Comparison of ENCODE assay signal across 9 cellular contexts in the genomic region with DNA sequence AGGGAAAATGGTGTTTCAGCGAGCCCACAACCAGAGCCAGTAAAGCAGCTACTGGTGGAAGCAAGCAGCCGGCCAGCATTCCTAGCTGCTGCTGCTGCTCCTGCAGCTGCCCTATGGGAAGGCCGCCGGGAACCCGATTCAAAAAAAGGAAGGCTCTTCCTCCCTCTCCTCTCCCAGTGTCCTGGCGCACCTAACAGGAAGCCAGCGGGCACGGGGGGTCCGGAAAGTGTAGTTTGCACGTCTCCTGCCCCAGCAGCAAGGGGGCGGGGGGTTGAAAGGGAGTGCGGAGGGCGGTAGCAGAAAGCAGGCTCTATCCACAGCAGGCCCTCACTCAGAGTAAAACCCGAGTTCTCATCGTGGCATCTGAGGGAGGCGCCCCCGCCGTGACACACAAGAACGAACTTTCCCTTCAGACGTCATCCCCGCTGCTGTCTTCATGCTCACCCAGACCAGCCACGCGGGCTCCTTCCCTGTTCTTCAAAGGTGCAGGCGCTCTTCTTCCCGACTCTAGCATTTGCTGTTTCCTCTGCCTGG. TPM values are rescaled to one million over a fixed set of nuclear protein-coding genes. Genes with fewer than 3 reads are reported as not detected.
DNase-seq lines count a peak whose midpoint lies in the region; TF ChIP-seq lines count a peak whose summit lies in the region.
"Had no signal": no experiment of that assay in that cellular context is flagged by ENCODE, and none has a peak within 500 bp of the region (broad histone marks: within the 10 kb centered on the region; RNA-seq: fewer than 3 reads in every experiment).

No MANE protein-coding gene starts in this region.

- peak overlapping the region; percentile 26 for H3K4me3 Mint-ChIP-seq in activated T-helper 2 cell treated with anti-CD3 and anti-CD28 coated beads, Interferon-gamma antibody, Interleukin-2, Interleukin-4, amounts not matched to agents 10 μg/mL and 5 μg/mL and 100 μg/mL, durations not matched to agents 14 hours and 24 hours and 36 hours (ENCODE audit: low read depth)

- H3K4me2 ChIP-seq in hepatocyte (peak overlapping the region; percentile 73), SK-N-SH (no peak overlapping the region)

- TF ChIP-seq CTCF in hepatocyte (IDR thresholded peaks at IDR 0.05; ENCODE audit: poor library complexity) (no peak), SK-N-SH (IDR thresholded peaks at IDR 0.05) (no peak)

- peak overlapping the region; percentile 79 for H2AFZ ChIP-seq in hepatocyte
- H2AFZ ChIP-seq in SK-N-SH (ENCODE audit: low read depth) = no peak overlapping the region

- H3K27me3 ChIP-seq in hepatocyte (no peaks in the 10 kb centered on the region), rectal smooth muscle tissue (ENCODE audit: control insufficient read depth, insufficient read depth, low read length) (no peaks in the 10 kb centered on the region), SK-N-SH (ENCODE audit: insufficient read depth) (no peaks in the 10 kb centered on the region)

- peaks cover 35% of the 10 kb centered on the region for H3K4me1 ChIP-seq in hepatocyte (ENCODE audit: insufficient read depth)
- H3K4me1 ChIP-seq in rectal smooth muscle tissue (ENCODE audit: control insufficient read depth, insufficient read depth, low read length) = no peaks in the 10 kb centered on the region
- H3K4me1 ChIP-seq in SK-N-SH (ENCODE audit: control insufficient read depth in 1 of 2, insufficient read depth in 2 of 2, low read depth in 1 of 2, low read length in 1 of 2) = peaks cover 0 to 16% of the 10 kb centered on the region in 2 experiments; a peak in 3 of 4 replicates

- H3K9ac ChIP-seq in rectal smooth muscle tissue (ENCODE audit: low read length) (no peak overlapping the region), SK-N-SH (no peak overlapping the region)

- H3K27me3 Mint-ChIP-seq in activated T-helper 2 cell treated with anti-CD3 and anti-CD28 coated beads, Interferon-gamma antibody, Interleukin-2, Interleukin-4, amounts not matched to agents 10 μg/mL and 5 μg/mL and 100 μg/mL, durations not matched to agents 14 hours and 24 hours and 36 hours (ENCODE audit: low read depth) = peaks cover 16% of the 10 kb centered on the region

- intact Hi-C loops in activated T-helper 2 cell treated with anti-CD3 and anti-CD28 coated beads, Interferon-gamma antibody, Interleukin-2, Interleukin-4, amounts not matched to agents 10 μg/mL and 5 μg/mL and 100 μg/mL, durations not matched to agents 14 hours and 24 hours and 36 hours (cut with micrococcal nuclease) = no loop called here

- no peak overlapping the region for H3K27ac Mint-ChIP-seq in activated T-helper 2 cell treated with anti-CD3 and anti-CD28 coated beads, Interferon-gamma antibody, Interleukin-2, Interleukin-4, amounts not matched to agents 10 μg/mL and 5 μg/mL and 100 μg/mL, durations not matched to agents 14 hours and 24 hours and 36 hours

- CTCF ChIA-PET in SK-N-SH (lab: Yijun Ruan, JAX) = interaction anchor here (0.9 to 1.2 kb wide), 2 partner anchors 175 to 193 kb away, joined by 3 to 4 read pairs; no protein-coding TSS in a partner anchor

- peak; percentile 57 for DNase-seq in activated CD4-positive, alpha-beta T cell treated with anti-CD3 and anti-CD28 coated beads for 48 hours
- no peak for DNase-seq in activated CD4-positive, alpha-beta T cell treated with anti-CD3 and anti-CD28 coated beads for 1 hour
- DNase-seq in activated T-helper 2 cell treated with anti-CD3 and anti-CD28 coated beads, Interferon-gamma antibody, Interleukin-2, Interleukin-4, amounts not matched to agents 10 μg/mL and 5 μg/mL and 100 μg/mL, durations not matched to agents 14 hours and 24 hours and 36 hours (ENCODE audit: low spot score) = no peak
- DNase-seq in hepatocyte (ENCODE audit: low spot score) (peak; percentile 73), COR-L47 (lab: John Stamatoyannopoulos, UW) (no peak), SK-N-SH (no peak), NCI-H446 (lab: John Stamatoyannopoulos, UW) (no peak)

- peaks cover 4% of the 10 kb centered on the region for H3F3A ChIP-seq in SK-N-SH (replicated peaks; ENCODE audit: insufficient read depth)

- no peaks in the 10 kb centered on the region for H3K36me3 ChIP-seq in hepatocyte (replicated peaks; ENCODE audit: insufficient read depth, low read depth)
- no peaks in the 10 kb centered on the region for H3K36me3 ChIP-seq in rectal smooth muscle tissue (ENCODE audit: control insufficient read depth, insufficient read depth, low read length)
- no peaks in the 10 kb centered on the region for H3K36me3 ChIP-seq in SK-N-SH (replicated peaks in 1 of 2; ENCODE audit: control insufficient read depth in 1 of 2, insufficient read depth in 2 of 2, low read length in 1 of 2)

- H3K9me2 ChIP-seq in hepatocyte (replicated peaks; ENCODE audit: insufficient read depth) = no peaks in the 10 kb centered on the region
- no peaks in the 10 kb centered on the region for H3K9me2 ChIP-seq in SK-N-SH

- H3K27ac ChIP-seq in hepatocyte (peak overlapping the region; percentile 88), rectal smooth muscle tissue (ENCODE audit: low read depth, low read length) (peak overlapping the region; percentile 57), SK-N-SH (ENCODE audit: low read depth in 2 of 2, low read length in 1 of 2) (no peak overlapping the region)
- H3K27ac ChIP-seq: SK-N-MC had no signal

- no peak overlapping the region for H3K4me3 ChIP-seq in hepatocyte
- H3K4me3 ChIP-seq in rectal smooth muscle tissue (ENCODE audit: low read length) = peak overlapping the region; percentile 61
- no peak overlapping the region for H3K4me3 ChIP-seq in SK-N-SH (ENCODE audit: low read depth in 2 of 2, low read length in 1 of 2)
- H3K4me3 ChIP-seq: SK-N-MC had no signal

- WGBS in hepatocyte (ENCODE audit: low lambda C conversion rate, missing lambda C conversion rate) = 10% methylated on average over 25 of the region's 25 CpGs
- 90% methylated on average over 20 of the region's 25 CpGs for WGBS in SK-N-SH (ENCODE audit: low lambda C conversion rate)

- TF ChIP-seq EP300 in SK-N-SH (IDR thresholded peaks at IDR 0.05; ENCODE audit: borderline replicate concordance in 1 of 2, low read depth in 1 of 2, low read length in 1 of 2) = no peak

- no peaks in the 10 kb centered on the region for H3K79me2 ChIP-seq in hepatocyte
- no peaks in the 10 kb centered on the region for H3K79me2 ChIP-seq in SK-N-SH (ENCODE audit: insufficient read depth)

- H3K9me3 ChIP-seq in hepatocyte (ENCODE audit: low read depth) (no peaks in the 10 kb centered on the region), SK-N-SH (no peaks in the 10 kb centered on the region)

- POLR2A ChIA-PET in SK-N-SH (lab: Yijun Ruan, JAX) = no interaction called here

- H3K36me3 Mint-ChIP-seq in activated T-helper 2 cell treated with anti-CD3 and anti-CD28 coated beads, Interferon-gamma antibody, Interleukin-2, Interleukin-4, amounts not matched to agents 10 μg/mL and 5 μg/mL and 100 μg/mL, durations not matched to agents 14 hours and 24 hours and 36 hours (ENCODE audit: low read depth) = no peaks in the 10 kb centered on the region

- TF ChIP-seq RAD21 in SK-N-SH (IDR thresholded peaks at IDR 0.05; ENCODE audit: low read length) = no peak

- H3K4me1 Mint-ChIP-seq in activated T-helper 2 cell treated with anti-CD3 and anti-CD28 coated beads, Interferon-gamma antibody, Interleukin-2, Interleukin-4, amounts not matched to agents 10 μg/mL and 5 μg/mL and 100 μg/mL, durations not matched to agents 14 hours and 24 hours and 36 hours (ENCODE audit: low read depth) = peaks cover 9% of the 10 kb centered on the region

- H3K9me3 Mint-ChIP-seq in activated T-helper 2 cell treated with anti-CD3 and anti-CD28 coated beads, Interferon-gamma antibody, Interleukin-2, Interleukin-4, amounts not matched to agents 10 μg/mL and 5 μg/mL and 100 μg/mL, durations not matched to agents 14 hours and 24 hours and 36 hours = no peaks in the 10 kb centered on the region

- H4K20me1 ChIP-seq in hepatocyte (ENCODE audit: insufficient read depth, poor library complexity, severe bottlenecking) (no peaks in the 10 kb centered on the region), SK-N-SH (ENCODE audit: insufficient read depth) (no peaks in the 10 kb centered on the region)

TF ChIP-seq in SK-N-SH, 30 proteins besides CTCF, POLR2A, EP300 and RAD21 (continues in another document):
- no peak for TF ChIP-seq NFIC (IDR thresholded peaks at IDR 0.05; ENCODE audit: borderline replicate concordance)
- TF ChIP-seq, protein P1, sequence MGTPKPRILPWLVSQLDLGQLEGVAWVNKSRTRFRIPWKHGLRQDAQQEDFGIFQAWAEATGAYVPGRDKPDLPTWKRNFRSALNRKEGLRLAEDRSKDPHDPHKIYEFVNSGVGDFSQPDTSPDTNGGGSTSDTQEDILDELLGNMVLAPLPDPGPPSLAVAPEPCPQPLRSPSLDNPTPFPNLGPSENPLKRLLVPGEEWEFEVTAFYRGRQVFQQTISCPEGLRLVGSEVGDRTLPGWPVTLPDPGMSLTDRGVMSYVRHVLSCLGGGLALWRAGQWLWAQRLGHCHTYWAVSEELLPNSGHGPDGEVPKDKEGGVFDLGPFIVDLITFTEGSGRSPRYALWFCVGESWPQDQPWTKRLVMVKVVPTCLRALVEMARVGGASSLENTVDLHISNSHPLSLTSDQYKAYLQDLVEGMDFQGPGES (IDR thresholded peaks at IDR 0.05; ENCODE audit: low read depth, low read length) = no peak
- no peak for TF ChIP-seq YY1 (IDR thresholded peaks at IDR 0.05; ENCODE audit: low read depth)
- no peak for TF ChIP-seq POLR2AphosphoS5 (IDR thresholded peaks at IDR 0.05; ENCODE audit: low read depth, low read length)
- TF ChIP-seq TEAD4 (IDR thresholded peaks at IDR 0.05; ENCODE audit: borderline replicate concordance, insufficient read depth) = no peak
- TF ChIP-seq, protein P2, sequence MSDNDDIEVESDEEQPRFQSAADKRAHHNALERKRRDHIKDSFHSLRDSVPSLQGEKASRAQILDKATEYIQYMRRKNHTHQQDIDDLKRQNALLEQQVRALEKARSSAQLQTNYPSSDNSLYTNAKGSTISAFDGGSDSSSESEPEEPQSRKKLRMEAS (IDR thresholded peaks at IDR 0.05; ENCODE audit: low read depth) = no peak

RNA-seq across cellular contexts. Expression of a gene that starts 16.5 kb away (rescaled TPM):
- not detected in 2 replicates for total RNA-seq in activated T-helper 2 cell treated with anti-CD3 and anti-CD28 coated beads, Interferon-gamma antibody, Interleukin-2, Interleukin-4, amounts not matched to agents 10 μg/mL and 5 μg/mL and 100 μg/mL, durations not matched to agents 14 hours and 24 hours and 36 hours
- not detected in 2 replicates for total RNA-seq in hepatocyte
- polyA plus RNA-seq in hepatocyte = 0.39 TPM in 1 of 2 replicates, not detected in the other
- not detected in 2 replicates for polyA plus RNA-seq in SK-N-SH (2012; rRNA removed)
- not detected in 2 replicates for polyA plus RNA-seq in SK-N-SH (2012; cell fraction: cytosol; rRNA removed)
- not detected in 2 replicates for polyA plus RNA-seq in SK-N-SH (2012; cell fraction: nucleus; rRNA removed)

RNA-seq across cellular contexts. Expression of a gene that starts 21.2 kb away (rescaled TPM):
- total RNA-seq in activated T-helper 2 cell treated with anti-CD3 and anti-CD28 coated beads, Interferon-gamma antibody, Interleukin-2, Interleukin-4, amounts not matched to agents 10 μg/mL and 5 μg/mL and 100 μg/mL, durations not matched to agents 14 hours and 24 hours and 36 hours = 5.6 and 7.1 TPM in 2 replicates
- 24.7 and 34.4 TPM in 2 replicates for total RNA-seq in hepatocyte
- polyA plus RNA-seq in hepatocyte (14.0 and 15.6 TPM in 2 replicates), SK-N-SH (2012; rRNA removed) (3.8 and 5.3 TPM in 2 replicates)
- polyA plus RNA-seq in SK-N-SH (2012; cell fraction: cytosol; rRNA removed) = 5.6 and 6.8 TPM in 2 replicates
- polyA plus RNA-seq in SK-N-SH (2012; cell fraction: nucleus; rRNA removed) = 2.6 and 3.1 TPM in 2 replicates

Comparison
In these comparisons a context has a peak if more than half of its experiments do, and no peak if none do; other contexts are left out.
1. DNase-seq: peak in activated CD4-positive, alpha-beta T cell treated with anti-CD3 and anti-CD28 coated beads for 48 hours (single experiment) and hepatocyte (single experiment); none in activated CD4-positive, alpha-beta T cell treated with anti-CD3 and anti-CD28 coated beads for 1 hour (single experiment), activated T-helper 2 cell treated with anti-CD3 and anti-CD28 coated beads, Interferon-gamma antibody, Interleukin-2, Interleukin-4, amounts not matched to agents 10 μg/mL and 5 μg/mL and 100 μg/mL, durations not matched to agents 14 hours and 24 hours and 36 hours (single experiment), COR-L47 (single experiment), SK-N-SH (single experiment) and NCI-H446 (0 of 2).
2. H3K27ac ChIP-seq: peak in hepatocyte (single experiment) and rectal smooth muscle tissue (single experiment); none in SK-N-SH (0 of 2).